13 cellular contexts compared by ENCODE assay signal in genomic region chr10:1392127-1392526, GRCh38.
A peak's percentile ranks its signal among the peaks of the same experiment; 100 is the strongest.
DNase-seq lines count a peak whose midpoint lies in the region; ATAC-seq and TF ChIP-seq lines count a peak whose summit lies in the region.
"Had no signal": no experiment of that assay in that cellular context is flagged by ENCODE, and none has a peak within 500 bp of the region (broad histone marks: within the 10 kb centered on the region; RNA-seq: fewer than 3 reads in every experiment).

No MANE protein-coding gene starts in this region.

- H3K9ac ChIP-seq in mesendoderm (ENCODE audit: low read length), result no peak overlapping the region

- H3K4ac ChIP-seq in mesendoderm (ENCODE audit: low read depth, low read length), result no peak overlapping the region

- H3K9me3 ChIP-seq in heart right ventricle, result no peaks in the 10 kb centered on the region
- H3K9me3 ChIP-seq: HAP-1 had no signal

- H2BK15ac ChIP-seq in mesendoderm (replicated peaks; ENCODE audit: low read depth), result no peak overlapping the region

- H3K27ac ChIP-seq in heart right ventricle (no peak overlapping the region), mesendoderm (ENCODE audit: low read depth, low read length) (no peak overlapping the region)

- no peak overlapping the region for H3K18ac ChIP-seq in mesendoderm (ENCODE audit: low read length)

- no peaks in the 10 kb centered on the region for H3K4me1 ChIP-seq in heart right ventricle
- no peaks in the 10 kb centered on the region for H3K4me1 ChIP-seq in mesendoderm (ENCODE audit: control insufficient read depth, low read depth, low read length)
- H3K4me1 ChIP-seq: HAP-1 had no signal

- no peak overlapping the region for H3K4me2 ChIP-seq in mesendoderm (ENCODE audit: low read length)

- H3K23ac ChIP-seq in mesendoderm (ENCODE audit: low read length), result no peak overlapping the region

- no peak overlapping the region for H4K8ac ChIP-seq in mesendoderm (ENCODE audit: low read depth, low read length)

- H3K56ac ChIP-seq in mesendoderm (ENCODE audit: low read length), result no peak overlapping the region

- DNase-seq in cardiac septum (ENCODE audit: low spot score) (peak; percentile 50), heart right ventricle (no peak), ecto neural progenitor cell (ENCODE audit: low spot score) (peak; percentile 21), osteocyte (ENCODE audit: extremely low spot score, unreplicated experiment) (peak; percentile 32), NCI-H510A treated with DMSO at 0.1 percent for 48 hours (lab: John Stamatoyannopoulos, UW) (no peak), mesendoderm (no peak)
- DNase-seq: CD4-positive, alpha-beta memory T cell; DND-41; GF-D8 had no signal

- H3K4me3 ChIP-seq in heart right ventricle, result no peak overlapping the region
- H3K4me3 ChIP-seq in mesendoderm (ENCODE audit: low read length), result no peak overlapping the region
- H3K4me3 ChIP-seq: HAP-1 had no signal

- H2BK5ac ChIP-seq in mesendoderm (ENCODE audit: low read length), result no peak overlapping the region

- H4K5ac ChIP-seq in mesendoderm (ENCODE audit: low read length), result no peak overlapping the region

- ATAC-seq in heart right ventricle, result no peak
- no peak for ATAC-seq in HG02852 (IDR thresholded peaks at IDR 0.05; ENCODE audit: unreplicated experiment)
- ATAC-seq: HepG2 had no signal

- TF ChIP-seq CTCF in heart right ventricle (IDR thresholded peaks at IDR 0.05) (no peak), osteocyte (IDR thresholded peaks at IDR 0.05) (no peak)

- H3K79me1 ChIP-seq in mesendoderm (ENCODE audit: low read length), result no peaks in the 10 kb centered on the region

- H3K36me3 ChIP-seq in heart right ventricle, result no peaks in the 10 kb centered on the region
- H3K36me3 ChIP-seq in mesendoderm (ENCODE audit: control insufficient read depth, insufficient read depth, low read length), result no peaks in the 10 kb centered on the region
- H3K36me3 ChIP-seq: HAP-1 had no signal

- no peaks in the 10 kb centered on the region for H3K36me3 Mint-ChIP-seq in osteocyte (ENCODE audit: unreplicated experiment)
- H3K36me3 Mint-ChIP-seq: CD4-positive, alpha-beta memory T cell had no signal

- H3K27ac Mint-ChIP-seq in osteocyte (ENCODE audit: unreplicated experiment), result peak overlapping the region; percentile 48
- H3K27ac Mint-ChIP-seq: B cell had no signal

- no peaks in the 10 kb centered on the region for H3K27me3 Mint-ChIP-seq in osteocyte (ENCODE audit: unreplicated experiment)
- H3K27me3 Mint-ChIP-seq: B cell; CD4-positive, alpha-beta memory T cell had no signal

- H3K4me3 Mint-ChIP-seq in osteocyte (ENCODE audit: unreplicated experiment), result no peak overlapping the region
- H3K4me3 Mint-ChIP-seq: B cell; CD4-positive, alpha-beta memory T cell had no signal

- no peaks in the 10 kb centered on the region for H3K79me2 ChIP-seq in mesendoderm (ENCODE audit: control insufficient read depth, insufficient read depth, low read length)

- no peak overlapping the region for H2BK120ac ChIP-seq in mesendoderm (ENCODE audit: low read depth, low read length)

- WGBS in heart right ventricle, 2 donors, result 77 to 78% methylated on average over 4 of the region's 4 CpGs
- WGBS in mesendoderm (ENCODE audit: extremely low coverage, insufficient coverage, low lambda C conversion rate), result no CpG with 5 or more reads among the region's 4 CpGs

- intact Hi-C loops in cardiac septum (cut with DNase I), result no loop called here
- intact Hi-C loops in heart right ventricle (cut with DNase I), result no loop called here

- H3K27me3 ChIP-seq in heart right ventricle, result no peaks in the 10 kb centered on the region
- H3K27me3 ChIP-seq in mesendoderm (ENCODE audit: insufficient read depth, low read length, poor library complexity), result no peaks in the 10 kb centered on the region

- peaks cover 14% of the 10 kb centered on the region for H3K4me1 Mint-ChIP-seq in osteocyte (ENCODE audit: unreplicated experiment)
- H3K4me1 Mint-ChIP-seq: B cell; CD4-positive, alpha-beta memory T cell had no signal

- H2AK5ac ChIP-seq in mesendoderm (ENCODE audit: low read length), result no peak overlapping the region

- H3K9me3 Mint-ChIP-seq in osteocyte (ENCODE audit: unreplicated experiment), result no peaks in the 10 kb centered on the region
- H3K9me3 Mint-ChIP-seq: CD4-positive, alpha-beta memory T cell had no signal

Comparison
In these comparisons a context has a peak if more than half of its experiments do, and no peak if none do; other contexts are left out.
1. DNase-seq: peak in cardiac septum (single experiment), ecto neural progenitor cell (single experiment) and osteocyte (single experiment); none in heart right ventricle (0 of 2), NCI-H510A treated with DMSO at 0.1 percent for 48 hours (single experiment) and mesendoderm (single experiment).